In genomic region chr14:31256534-31257243, GRCh38 we compare ENCODE assay signal across 23 cellular contexts. TPM values are rescaled to one million over a fixed set of nuclear protein-coding genes. Genes with fewer than 3 reads are reported as not detected.
DNase-seq lines count a peak whose midpoint lies in the region; ATAC-seq, FAIRE-seq and TF ChIP-seq lines count a peak whose summit lies in the region.
"Had no signal": no experiment of that assay in that cellular context is flagged by ENCODE, and none has a peak within 500 bp of the region (broad histone marks: within the 10 kb centered on the region; RNA-seq: fewer than 3 reads in every experiment).

No MANE protein-coding gene starts in this region.

- peak overlapping the region; percentile 89 for H3K27ac ChIP-seq in HepG2 (ENCODE audit: extremely low read length, insufficient read depth, low read length)
- H3K27ac ChIP-seq in right lobe of liver, result peak overlapping the region in 1 of 3 donors; percentile 89
- no peak overlapping the region for H3K27ac ChIP-seq in Karpas-422 (ENCODE audit: low read length)
- no peak overlapping the region for H3K27ac ChIP-seq in neural progenitor cell
- H3K27ac ChIP-seq: BLaER1 had no signal

- H3K27ac Mint-ChIP-seq in neural progenitor cell, result peak overlapping the region; percentile 11
- H3K27ac Mint-ChIP-seq: CD14-positive monocyte; CD4-positive, alpha-beta memory T cell; CD4-positive, CD25-positive, alpha-beta regulatory T cell; CD8-positive, alpha-beta memory T cell had no signal

- no peak for TF ChIP-seq EP300 in HepG2 (IDR thresholded peaks at IDR 0.05; ENCODE audit: low read depth in 2 of 2, low read length in 2 of 2)
- no peak for TF ChIP-seq EP300 in HepG2 (CRISPR knock-in tag; IDR thresholded peaks at IDR 0.05; ENCODE audit: borderline replicate concordance)

- H3K36me3 ChIP-seq in HepG2 (replicated peaks in 1 of 2; ENCODE audit: control insufficient read depth in 1 of 2, insufficient read depth in 2 of 2, low read length in 2 of 2) (no peaks in the 10 kb centered on the region), right lobe of liver (no peaks in the 10 kb centered on the region), Karpas-422 (ENCODE audit: insufficient read depth, low read length) (no peaks in the 10 kb centered on the region), neural progenitor cell (no peaks in the 10 kb centered on the region)
- H3K36me3 ChIP-seq: BE2C, BLaER1 had no signal

- H3K4me3 Mint-ChIP-seq in neural progenitor cell, result no peak overlapping the region
- H3K4me3 Mint-ChIP-seq: CD14-positive monocyte; CD4-positive, alpha-beta memory T cell; CD4-positive, CD25-positive, alpha-beta regulatory T cell; CD8-positive, alpha-beta memory T cell had no signal

- peaks cover 6% of the 10 kb centered on the region for H3K4me1 Mint-ChIP-seq in neural progenitor cell

- H3K4me1 ChIP-seq in HepG2 (ENCODE audit: insufficient read depth, low read length) (peaks cover 96% of the 10 kb centered on the region), right lobe of liver (peaks cover 0 to 38% (median 17%) of the 10 kb centered on the region in 4 donors), Karpas-422 (ENCODE audit: low read length) (peaks cover 15% of the 10 kb centered on the region), neural progenitor cell (peaks cover 7% of the 10 kb centered on the region)
- H3K4me1 ChIP-seq: BE2C had no signal

- 96% methylated on average over 5 of the region's 5 CpGs for WGBS in HepG2 (ENCODE audit: low lambda C conversion rate)
- WGBS in right lobe of liver (ENCODE audit: insufficient coverage, low coverage, low lambda C conversion rate, missing lambda C conversion rate), result 95% methylated on average over 4 of the region's 5 CpGs

- H3K79me2 ChIP-seq in HepG2 (ENCODE audit: insufficient read depth, low read length) (no peaks in the 10 kb centered on the region), Karpas-422 (ENCODE audit: low read length) (no peaks in the 10 kb centered on the region), neural progenitor cell (ENCODE audit: low read depth) (no peaks in the 10 kb centered on the region)

- no peak overlapping the region for H3K4me3 ChIP-seq in HepG2 (replicated peaks in 1 of 3; ENCODE audit: insufficient read depth in 1 of 3, low read depth in 2 of 3, low read length in 3 of 3)
- no peak overlapping the region for H3K4me3 ChIP-seq in right lobe of liver
- no peak overlapping the region for H3K4me3 ChIP-seq in Karpas-422 (ENCODE audit: low read length)
- H3K4me3 ChIP-seq in neural progenitor cell, result no peak overlapping the region
- H3K4me3 ChIP-seq: BLaER1 had no signal

- FAIRE-seq in HepG2 (lab: Jason Lieb, UNC), result no peak
- FAIRE-seq: A204.1, D721Med, G401.6, GM12891, GM19239 had no signal

- 0 out of 2 replicates have a peak overlapping the region, but pooled peaks have one; percentile 19 for H3K9ac ChIP-seq in HepG2 (ENCODE audit: insufficient read depth, low read depth, low read length)
- H3K9ac ChIP-seq in Karpas-422 (ENCODE audit: low read length), result no peak overlapping the region
- H3K9ac ChIP-seq in neural progenitor cell, result no peak overlapping the region
- H3K9ac ChIP-seq: BLaER1 had no signal

- in situ Hi-C loops in HepG2 (cut with HindIII; ENCODE audit: extremely low pct_ligation_motif_present, low pct_unique_long_range_greater_than_20kb), result no loop called here

- H3K27me3 ChIP-seq in HepG2 (ENCODE audit: control insufficient read depth in 1 of 2, insufficient read depth in 2 of 2, low read length in 2 of 2) (no peaks in the 10 kb centered on the region; a peak in 1 of 5 replicates), right lobe of liver (no peaks in the 10 kb centered on the region), Karpas-422 (ENCODE audit: low read length) (no peaks in the 10 kb centered on the region), neural progenitor cell (no peaks in the 10 kb centered on the region)
- H3K27me3 ChIP-seq: BE2C, BLaER1 had no signal

- TF ChIP-seq POLR2A in HepG2 (IDR thresholded peaks at IDR 0.05; ENCODE audit: insufficient read depth in 1 of 2, low read depth in 2 of 2, low read length in 2 of 2) (no peak), right lobe of liver (IDR thresholded peaks at IDR 0.05) (no peak)

- peaks cover 4% of the 10 kb centered on the region for H3K27me3 Mint-ChIP-seq in neural progenitor cell (ENCODE audit: insufficient read depth, low read depth)
- H3K27me3 Mint-ChIP-seq: CD4-positive, CD25-positive, alpha-beta regulatory T cell; CD8-positive, alpha-beta memory T cell had no signal

- TF ChIP-seq RAD21 in HepG2 (CRISPR knock-in tag; IDR thresholded peaks at IDR 0.05), result no peak

- CTCF ChIA-PET in HepG2 (lab: Yijun Ruan, JAX; ENCODE audit: low intra/inter-chr PET ratio, low total read pairs), result no interaction called here

- intact Hi-C loops in HepG2 (cut with micrococcal nuclease; ENCODE audit: unreplicated experiment), result no loop called here
- intact Hi-C loops in right lobe of liver (cut with DNase I), result no loop called here

- no TSS peak for BruUV-seq in HepG2 (replicated peaks; lab: Mats Ljungman, UMichigan)

- H3K9me3 ChIP-seq in HepG2 (ENCODE audit: low read length) (no peaks in the 10 kb centered on the region), right lobe of liver (no peaks in the 10 kb centered on the region), Karpas-422 (ENCODE audit: low read length) (no peaks in the 10 kb centered on the region; the same call in 1 of the 2 replicates), neural progenitor cell (ENCODE audit: low read depth) (no peaks in the 10 kb centered on the region)
- H3K9me3 ChIP-seq: BE2C, BLaER1 had no signal

- ATAC-seq in HepG2 (no peak), right lobe of liver (no peak), GM18519 (IDR thresholded peaks at IDR 0.05; ENCODE audit: low FRiP score, unreplicated experiment) (no peak)

- H3K4me2 ChIP-seq in HepG2 (ENCODE audit: low read depth, low read length) (no peak overlapping the region), Karpas-422 (ENCODE audit: low read depth, low read length, poor library complexity, severe bottlenecking) (no peak overlapping the region), neural progenitor cell (no peak overlapping the region)
- H3K4me2 ChIP-seq: BLaER1 had no signal

- H3K9me2 ChIP-seq in Karpas-422 (replicated peaks; ENCODE audit: insufficient read depth, low read length), result no peaks in the 10 kb centered on the region

- POLR2A ChIA-PET in HepG2 (lab: Yijun Ruan, JAX), result interaction anchor here (1.1 to 14.8 kb wide), 9 partner anchors 13 to 164 kb away, joined by 3 to 323 read pairs (median 8); partner anchors contain the start of genes HEATR5A and HECTD1

- H3K9me3 Mint-ChIP-seq in neural progenitor cell, result peaks cover 8% of the 10 kb centered on the region
- H3K9me3 Mint-ChIP-seq: CD4-positive, alpha-beta memory T cell; CD4-positive, CD25-positive, alpha-beta regulatory T cell; CD8-positive, alpha-beta memory T cell had no signal

- H3F3A ChIP-seq in neural progenitor cell (ENCODE audit: low read depth), result no peaks in the 10 kb centered on the region

- TF ChIP-seq CTCF in HepG2 (CRISPR knock-in tag; IDR thresholded peaks at IDR 0.05) (no peak), right lobe of liver (IDR thresholded peaks at IDR 0.05) (no peak), neural progenitor cell (IDR thresholded peaks at IDR 0.05) (no peak)

- no peak for DNase-seq in HepG2 (ENCODE audit: low spot score)
- no peak for DNase-seq in right lobe of liver
- no peak for DNase-seq in Karpas-422
- DNase-seq in neural progenitor cell (ENCODE audit: low spot score), result no peak
- DNase-seq in 8988T, result no peak
- DNase-seq: ACHN; BE2C; C1 segment of cervical spinal cord; Calu3; CD4-positive, alpha-beta memory T cell; CD4-positive, CD25-positive, alpha-beta regulatory T cell; CD8-positive, alpha-beta memory T cell; COR-L47; DMS79 treated with DMSO at 0.1 percent for 48 hours; GF-D8 had no signal

- peaks cover 2% of the 10 kb centered on the region for H3K36me3 Mint-ChIP-seq in neural progenitor cell
- H3K36me3 Mint-ChIP-seq: CD4-positive, alpha-beta memory T cell; CD4-positive, CD25-positive, alpha-beta regulatory T cell had no signal

- H4K20me1 ChIP-seq in HepG2 (ENCODE audit: insufficient read depth, low read length) (no peaks in the 10 kb centered on the region), Karpas-422 (ENCODE audit: insufficient read depth, low read depth, low read length) (no peaks in the 10 kb centered on the region), neural progenitor cell (ENCODE audit: low read depth) (no peaks in the 10 kb centered on the region)
- H4K20me1 ChIP-seq: BLaER1 had no signal

- H2AFZ ChIP-seq in HepG2 (ENCODE audit: low read length) (peak overlapping the region; percentile 48), Karpas-422 (ENCODE audit: low read length) (peak overlapping the region; percentile 12; the same call in 1 of the 2 replicates), neural progenitor cell (replicated peaks) (no peak overlapping the region)

TF ChIP-seq in HepG2, 621 proteins besides CTCF, POLR2A, EP300 and RAD21 (continues in another document):
- 0 out of 2 replicates have a peak, but pooled peaks have one; percentile 35 for TF ChIP-seq ZMYM3 (CRISPR knock-in tag; IDR thresholded peaks at IDR 0.05)
- no peak for TF ChIP-seq EED (CRISPR knock-in tag; IDR thresholded peaks at IDR 0.05)

RNA-seq across cellular contexts. Expression of gene HECTD1, which starts 49.1 kb away (rescaled TPM):
- 560 and 761 TPM in 2 replicates for total RNA-seq in HepG2 (2016; rRNA removed; fragmentation: Illumina TruSeq; extraction: Trizol)
- total RNA-seq in HepG2 (2016; cell fraction: cytosol; rRNA removed; fragmentation: Illumina TruSeq; extraction: Trizol; ENCODE audit: low read depth), result 152 and 185 TPM in 2 replicates
- total RNA-seq in HepG2 (2016; cell fraction: insoluble cytoplasmic fraction; rRNA removed; fragmentation: Illumina TruSeq; extraction: Trizol), result 547 and 739 TPM in 2 replicates
- 193 and 217 TPM in 2 replicates for total RNA-seq in HepG2 (2016; cell fraction: membrane; rRNA removed; fragmentation: Illumina TruSeq; extraction: Trizol)
- 529 and 592 TPM in 2 replicates for total RNA-seq in HepG2 (2016; cell fraction: nucleus; rRNA removed; fragmentation: Illumina TruSeq; extraction: Trizol)
- polyA plus RNA-seq in HepG2 (2011; rRNA removed), result 251 and 312 TPM in 2 replicates
- polyA plus RNA-seq in HepG2 (2011; cell fraction: cytosol; rRNA removed), result 136 and 176 TPM in 2 replicates
- 261 and 311 TPM in 2 replicates for polyA plus RNA-seq in HepG2 (2011; cell fraction: nucleus; rRNA removed)
- polyA plus RNA-seq in HepG2 (2012), result 201 and 210 TPM in 2 replicates
- polyA plus RNA-seq in HepG2 (2016; cell fraction: cytosol; fragmentation: Illumina TruSeq; extraction: Trizol; ENCODE audit: low read depth), result 18.3 and 18.5 TPM in 2 replicates
- 345 and 361 TPM in 2 replicates for polyA plus RNA-seq in HepG2 (2016; cell fraction: insoluble cytoplasmic fraction; fragmentation: Illumina TruSeq; extraction: Trizol; ENCODE audit: low read depth)
- polyA plus RNA-seq in HepG2 (2016; cell fraction: membrane; fragmentation: Illumina TruSeq; extraction: Trizol; ENCODE audit: low read depth), result 42.8 and 42.9 TPM in 2 replicates
- 433 and 489 TPM in 2 replicates for polyA plus RNA-seq in HepG2 (2016; cell fraction: nucleus; fragmentation: Illumina TruSeq; extraction: Trizol; ENCODE audit: insufficient read depth, low read depth)
- 372 and 1,089 TPM in 2 replicates for polyA minus RNA-seq in HepG2 (2011; rRNA and poly(A)+ RNA removed; ENCODE audit: low replicate concordance)
- 426 and 459 TPM in 2 replicates for polyA minus RNA-seq in HepG2 (2011; cell fraction: cytosol; rRNA and poly(A)+ RNA removed)
- polyA minus RNA-seq in HepG2 (2011; cell fraction: nucleus; rRNA and poly(A)+ RNA removed), result 772 and 919 TPM in 2 replicates
- total RNA-seq in right lobe of liver, result 100 to 1,000 TPM in 5 of 6 experiments, 10 to 100 TPM in 1; 77.2 to 167 (median 119) TPM
- total RNA-seq in Karpas-422 (2014; rRNA removed; shearing (Covaris generic); ENCODE audit: low replicate concordance), result 314 and 317 TPM in 2 replicates
- 142 and 153 TPM in 2 replicates for total RNA-seq in neural progenitor cell (ENCODE audit: low replicate concordance)
